Comparison of ENCODE assay signal across 1 cellular context in genomic region chr12:120903382-120903817, GRCh38.
TF ChIP-seq lines count a peak whose summit lies in the region.

No MANE protein-coding gene starts in this region.

TF ChIP-seq in HepG2, 621 proteins besides CTCF, POLR2A, EP300 and RAD21 (continued from another document and continues in another):
- TF ChIP-seq, protein P1, sequence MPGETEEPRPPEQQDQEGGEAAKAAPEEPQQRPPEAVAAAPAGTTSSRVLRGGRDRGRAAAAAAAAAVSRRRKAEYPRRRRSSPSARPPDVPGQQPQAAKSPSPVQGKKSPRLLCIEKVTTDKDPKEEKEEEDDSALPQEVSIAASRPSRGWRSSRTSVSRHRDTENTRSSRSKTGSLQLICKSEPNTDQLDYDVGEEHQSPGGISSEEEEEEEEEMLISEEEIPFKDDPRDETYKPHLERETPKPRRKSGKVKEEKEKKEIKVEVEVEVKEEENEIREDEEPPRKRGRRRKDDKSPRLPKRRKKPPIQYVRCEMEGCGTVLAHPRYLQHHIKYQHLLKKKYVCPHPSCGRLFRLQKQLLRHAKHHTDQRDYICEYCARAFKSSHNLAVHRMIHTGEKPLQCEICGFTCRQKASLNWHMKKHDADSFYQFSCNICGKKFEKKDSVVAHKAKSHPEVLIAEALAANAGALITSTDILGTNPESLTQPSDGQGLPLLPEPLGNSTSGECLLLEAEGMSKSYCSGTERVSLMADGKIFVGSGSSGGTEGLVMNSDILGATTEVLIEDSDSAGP (CRISPR knock-in tag; IDR thresholded peaks at IDR 0.05; ENCODE audit: borderline replicate concordance), result no peak
- TF ChIP-seq POLR2G (IDR thresholded peaks at IDR 0.05; ENCODE audit: low read depth, low read length) (peak; percentile 33; the same call in 1 of the 2 replicates), ZNF589 (CRISPR knock-in tag; conservative IDR thresholded peaks at IDR 0.05) (no peak), SMARCE1 (IDR thresholded peaks at IDR 0.05; ENCODE audit: borderline replicate concordance) (no peak), ARNT (IDR thresholded peaks at IDR 0.05) (no peak), KAT7 (CRISPR knock-in tag; IDR thresholded peaks at IDR 0.05; ENCODE audit: borderline replicate concordance) (peak; percentile 55; the same call in 1 of the 2 replicates), ATF7-NPFF (CRISPR knock-in tag; IDR thresholded peaks at IDR 0.05; ENCODE audit: low read depth) (no peak), ZNF513 (CRISPR knock-in tag; conservative IDR thresholded peaks at IDR 0.05) (no peak), ZNF274 (CRISPR knock-in tag; IDR thresholded peaks at IDR 0.05) (no peak), ZNF143 (CRISPR knock-in tag; IDR thresholded peaks at IDR 0.05) (no peak), ZNF121 (CRISPR knock-in tag; IDR thresholded peaks at IDR 0.05) (no peak), ZNF460 (CRISPR knock-in tag; IDR thresholded peaks at IDR 0.05; ENCODE audit: borderline replicate concordance) (no peak), MBD4 (IDR thresholded peaks at IDR 0.05; ENCODE audit: borderline replicate concordance, low read length) (no peak), RAD51 (IDR thresholded peaks at IDR 0.05; ENCODE audit: borderline replicate concordance) (no peak), ZNF432 (CRISPR knock-in tag; IDR thresholded peaks at IDR 0.05; ENCODE audit: borderline replicate concordance) (no peak), CAMTA2 (CRISPR knock-in tag; IDR thresholded peaks at IDR 0.05; ENCODE audit: borderline replicate concordance) (peak; percentile 53; the same call in 1 of the 2 replicates), ZNF160 (CRISPR knock-in tag; IDR thresholded peaks at IDR 0.05) (no peak), THAP11 (CRISPR knock-in tag; IDR thresholded peaks at IDR 0.05) (peak; percentile 34; the same call in 1 of the 2 replicates), SIN3B (IDR thresholded peaks at IDR 0.05; ENCODE audit: low read length) (no peak), ZNF225 (CRISPR knock-in tag; IDR thresholded peaks at IDR 0.05) (no peak), FOXC1 (CRISPR knock-in tag; IDR thresholded peaks at IDR 0.05; ENCODE audit: borderline replicate concordance) (no peak; the same call in 1 of the 2 replicates), HNF1B (CRISPR knock-in tag; IDR thresholded peaks at IDR 0.05) (no peak), IRX3 (CRISPR knock-in tag; IDR thresholded peaks at IDR 0.05; ENCODE audit: borderline replicate concordance, low read depth) (no peak), MED1 (CRISPR knock-in tag; IDR thresholded peaks at IDR 0.05) (no peak), ZNF251 (CRISPR knock-in tag; IDR thresholded peaks at IDR 0.05) (no peak), HDAC2 (CRISPR knock-in tag; IDR thresholded peaks at IDR 0.05) (no peak; the same call in 1 of the 2 replicates), CSRNP1 (CRISPR knock-in tag; IDR thresholded peaks at IDR 0.05) (no peak), CEBPB (IDR thresholded peaks at IDR 0.05; ENCODE audit: borderline replicate concordance, low read depth, low read length) (no peak)
- TF ChIP-seq, protein P2, sequence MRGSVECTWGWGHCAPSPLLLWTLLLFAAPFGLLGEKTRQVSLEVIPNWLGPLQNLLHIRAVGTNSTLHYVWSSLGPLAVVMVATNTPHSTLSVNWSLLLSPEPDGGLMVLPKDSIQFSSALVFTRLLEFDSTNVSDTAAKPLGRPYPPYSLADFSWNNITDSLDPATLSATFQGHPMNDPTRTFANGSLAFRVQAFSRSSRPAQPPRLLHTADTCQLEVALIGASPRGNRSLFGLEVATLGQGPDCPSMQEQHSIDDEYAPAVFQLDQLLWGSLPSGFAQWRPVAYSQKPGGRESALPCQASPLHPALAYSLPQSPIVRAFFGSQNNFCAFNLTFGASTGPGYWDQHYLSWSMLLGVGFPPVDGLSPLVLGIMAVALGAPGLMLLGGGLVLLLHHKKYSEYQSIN (CRISPR knock-in tag; IDR thresholded peaks at IDR 0.05; ENCODE audit: borderline replicate concordance), result no peak
- TF ChIP-seq, protein P3, sequence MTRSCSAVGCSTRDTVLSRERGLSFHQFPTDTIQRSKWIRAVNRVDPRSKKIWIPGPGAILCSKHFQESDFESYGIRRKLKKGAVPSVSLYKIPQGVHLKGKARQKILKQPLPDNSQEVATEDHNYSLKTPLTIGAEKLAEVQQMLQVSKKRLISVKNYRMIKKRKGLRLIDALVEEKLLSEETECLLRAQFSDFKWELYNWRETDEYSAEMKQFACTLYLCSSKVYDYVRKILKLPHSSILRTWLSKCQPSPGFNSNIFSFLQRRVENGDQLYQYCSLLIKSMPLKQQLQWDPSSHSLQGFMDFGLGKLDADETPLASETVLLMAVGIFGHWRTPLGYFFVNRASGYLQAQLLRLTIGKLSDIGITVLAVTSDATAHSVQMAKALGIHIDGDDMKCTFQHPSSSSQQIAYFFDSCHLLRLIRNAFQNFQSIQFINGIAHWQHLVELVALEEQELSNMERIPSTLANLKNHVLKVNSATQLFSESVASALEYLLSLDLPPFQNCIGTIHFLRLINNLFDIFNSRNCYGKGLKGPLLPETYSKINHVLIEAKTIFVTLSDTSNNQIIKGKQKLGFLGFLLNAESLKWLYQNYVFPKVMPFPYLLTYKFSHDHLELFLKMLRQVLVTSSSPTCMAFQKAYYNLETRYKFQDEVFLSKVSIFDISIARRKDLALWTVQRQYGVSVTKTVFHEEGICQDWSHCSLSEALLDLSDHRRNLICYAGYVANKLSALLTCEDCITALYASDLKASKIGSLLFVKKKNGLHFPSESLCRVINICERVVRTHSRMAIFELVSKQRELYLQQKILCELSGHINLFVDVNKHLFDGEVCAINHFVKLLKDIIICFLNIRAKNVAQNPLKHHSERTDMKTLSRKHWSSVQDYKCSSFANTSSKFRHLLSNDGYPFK (CRISPR knock-in tag; IDR thresholded peaks at IDR 0.05; ENCODE audit: borderline replicate concordance), result no peak
- TF ChIP-seq, protein P4, sequence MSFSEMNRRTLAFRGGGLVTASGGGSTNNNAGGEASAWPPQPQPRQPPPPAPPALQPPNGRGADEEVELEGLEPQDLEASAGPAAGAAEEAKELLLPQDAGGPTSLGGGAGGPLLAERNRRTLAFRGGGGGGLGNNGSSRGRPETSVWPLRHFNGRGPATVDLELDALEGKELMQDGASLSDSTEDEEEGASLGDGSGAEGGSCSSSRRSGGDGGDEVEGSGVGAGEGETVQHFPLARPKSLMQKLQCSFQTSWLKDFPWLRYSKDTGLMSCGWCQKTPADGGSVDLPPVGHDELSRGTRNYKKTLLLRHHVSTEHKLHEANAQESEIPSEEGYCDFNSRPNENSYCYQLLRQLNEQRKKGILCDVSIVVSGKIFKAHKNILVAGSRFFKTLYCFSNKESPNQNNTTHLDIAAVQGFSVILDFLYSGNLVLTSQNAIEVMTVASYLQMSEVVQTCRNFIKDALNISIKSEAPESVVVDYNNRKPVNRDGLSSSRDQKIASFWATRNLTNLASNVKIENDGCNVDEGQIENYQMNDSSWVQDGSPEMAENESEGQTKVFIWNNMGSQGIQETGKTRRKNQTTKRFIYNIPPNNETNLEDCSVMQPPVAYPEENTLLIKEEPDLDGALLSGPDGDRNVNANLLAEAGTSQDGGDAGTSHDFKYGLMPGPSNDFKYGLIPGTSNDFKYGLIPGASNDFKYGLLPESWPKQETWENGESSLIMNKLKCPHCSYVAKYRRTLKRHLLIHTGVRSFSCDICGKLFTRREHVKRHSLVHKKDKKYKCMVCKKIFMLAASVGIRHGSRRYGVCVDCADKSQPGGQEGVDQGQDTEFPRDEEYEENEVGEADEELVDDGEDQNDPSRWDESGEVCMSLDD (CRISPR knock-in tag; IDR thresholded peaks at IDR 0.05; ENCODE audit: borderline replicate concordance), result no peak; the same call in 1 of the 2 replicates
- TF ChIP-seq, protein P5, sequence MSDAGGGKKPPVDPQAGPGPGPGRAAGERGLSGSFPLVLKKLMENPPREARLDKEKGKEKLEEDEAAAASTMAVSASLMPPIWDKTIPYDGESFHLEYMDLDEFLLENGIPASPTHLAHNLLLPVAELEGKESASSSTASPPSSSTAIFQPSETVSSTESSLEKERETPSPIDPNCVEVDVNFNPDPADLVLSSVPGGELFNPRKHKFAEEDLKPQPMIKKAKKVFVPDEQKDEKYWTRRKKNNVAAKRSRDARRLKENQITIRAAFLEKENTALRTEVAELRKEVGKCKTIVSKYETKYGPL (CRISPR knock-in tag; IDR thresholded peaks at IDR 0.05), result no peak
- TF ChIP-seq, protein P6, sequence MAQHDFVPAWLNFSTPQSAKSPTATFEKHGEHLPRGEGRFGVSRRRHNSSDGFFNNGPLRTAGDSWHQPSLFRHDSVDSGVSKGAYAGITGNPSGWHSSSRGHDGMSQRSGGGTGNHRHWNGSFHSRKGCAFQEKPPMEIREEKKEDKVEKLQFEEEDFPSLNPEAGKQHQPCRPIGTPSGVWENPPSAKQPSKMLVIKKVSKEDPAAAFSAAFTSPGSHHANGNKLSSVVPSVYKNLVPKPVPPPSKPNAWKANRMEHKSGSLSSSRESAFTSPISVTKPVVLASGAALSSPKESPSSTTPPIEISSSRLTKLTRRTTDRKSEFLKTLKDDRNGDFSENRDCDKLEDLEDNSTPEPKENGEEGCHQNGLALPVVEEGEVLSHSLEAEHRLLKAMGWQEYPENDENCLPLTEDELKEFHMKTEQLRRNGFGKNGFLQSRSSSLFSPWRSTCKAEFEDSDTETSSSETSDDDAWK (CRISPR knock-in tag; IDR thresholded peaks at IDR 0.05), result no peak
- TF ChIP-seq, protein P7, sequence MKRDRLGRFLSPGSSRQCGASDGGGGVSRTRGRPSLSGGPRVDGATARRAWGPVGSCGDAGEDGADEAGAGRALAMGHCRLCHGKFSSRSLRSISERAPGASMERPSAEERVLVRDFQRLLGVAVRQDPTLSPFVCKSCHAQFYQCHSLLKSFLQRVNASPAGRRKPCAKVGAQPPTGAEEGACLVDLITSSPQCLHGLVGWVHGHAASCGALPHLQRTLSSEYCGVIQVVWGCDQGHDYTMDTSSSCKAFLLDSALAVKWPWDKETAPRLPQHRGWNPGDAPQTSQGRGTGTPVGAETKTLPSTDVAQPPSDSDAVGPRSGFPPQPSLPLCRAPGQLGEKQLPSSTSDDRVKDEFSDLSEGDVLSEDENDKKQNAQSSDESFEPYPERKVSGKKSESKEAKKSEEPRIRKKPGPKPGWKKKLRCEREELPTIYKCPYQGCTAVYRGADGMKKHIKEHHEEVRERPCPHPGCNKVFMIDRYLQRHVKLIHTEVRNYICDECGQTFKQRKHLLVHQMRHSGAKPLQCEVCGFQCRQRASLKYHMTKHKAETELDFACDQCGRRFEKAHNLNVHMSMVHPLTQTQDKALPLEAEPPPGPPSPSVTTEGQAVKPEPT (CRISPR knock-in tag; IDR thresholded peaks at IDR 0.05; ENCODE audit: low read depth), result no peak
- TF ChIP-seq, protein P8, sequence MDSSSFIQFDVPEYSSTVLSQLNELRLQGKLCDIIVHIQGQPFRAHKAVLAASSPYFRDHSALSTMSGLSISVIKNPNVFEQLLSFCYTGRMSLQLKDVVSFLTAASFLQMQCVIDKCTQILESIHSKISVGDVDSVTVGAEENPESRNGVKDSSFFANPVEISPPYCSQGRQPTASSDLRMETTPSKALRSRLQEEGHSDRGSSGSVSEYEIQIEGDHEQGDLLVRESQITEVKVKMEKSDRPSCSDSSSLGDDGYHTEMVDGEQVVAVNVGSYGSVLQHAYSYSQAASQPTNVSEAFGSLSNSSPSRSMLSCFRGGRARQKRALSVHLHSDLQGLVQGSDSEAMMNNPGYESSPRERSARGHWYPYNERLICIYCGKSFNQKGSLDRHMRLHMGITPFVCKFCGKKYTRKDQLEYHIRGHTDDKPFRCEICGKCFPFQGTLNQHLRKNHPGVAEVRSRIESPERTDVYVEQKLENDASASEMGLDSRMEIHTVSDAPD (CRISPR knock-in tag; IDR thresholded peaks at IDR 0.05), result no peak
